Comparison of ENCODE assay signal across 21 cellular contexts in the genomic region with DNA sequence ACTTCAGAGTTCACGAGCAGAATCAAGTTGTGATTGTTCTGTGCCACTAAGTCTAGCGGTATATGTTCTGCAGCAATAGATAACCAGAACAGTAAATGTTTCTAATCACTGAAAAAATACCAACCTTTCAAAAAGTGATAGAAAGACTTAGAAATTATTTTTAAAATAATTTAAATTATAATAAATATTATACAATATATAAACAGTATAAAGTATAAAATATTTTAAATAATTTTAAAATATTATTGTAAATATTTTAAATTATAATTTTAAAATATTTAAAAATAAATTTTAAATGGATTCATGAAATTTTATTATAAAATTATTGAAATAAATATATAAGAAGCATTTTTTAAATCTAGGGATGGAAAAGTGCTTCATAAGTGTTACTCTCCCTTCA.
"Had no signal": no experiment of that assay in that cellular context is flagged by ENCODE, and none has a peak within 500 bp of the region (broad histone marks: within the 10 kb centered on the region; RNA-seq: fewer than 3 reads in every experiment).

No MANE protein-coding gene starts in this region.

- DNase-seq: dermis blood vessel endothelial cell; effector memory CD4-positive, alpha-beta T cell; erythroblast; esophagus squamous epithelium; foreskin melanocyte; left lung; mesenchymal stem cell; mucosa of descending colon; naive B cell; stimulated activated CD4-positive, alpha-beta T cell treated with anti-CD3 and anti-CD28 coated beads, Interleukin-4, amount 100 ng/mL, for 24 hours; stimulated activated naive CD4-positive, alpha-beta T cell treated with Interleukin-2 at 50 U/mL for 16 hours; stomach; thyroid gland; trophoblast cell had no signal

- H3K36me3 ChIP-seq: esophagus squamous epithelium, left lung, neutrophil, prostate gland, right atrium auricular region, stomach, thyroid gland, vagina had no signal

- H3K27me3 ChIP-seq: esophagus squamous epithelium, left lung, neutrophil, right atrium auricular region, stomach, thyroid gland, vagina had no signal

- FAIRE-seq: keratinocyte had no signal

- H3K4me1 ChIP-seq: esophagus squamous epithelium, left lung, prostate gland, right atrium auricular region, stomach, vagina had no signal

- H3K27ac ChIP-seq: coronary artery, esophagus squamous epithelium, left lung, neutrophil, parathyroid adenoma, prostate gland, right atrium auricular region, stomach, thyroid gland, vagina had no signal

- H3K9me3 ChIP-seq: neutrophil, prostate gland, thyroid gland, vagina had no signal

- H3K4me3 ChIP-seq: coronary artery, esophagus squamous epithelium, left lung, mucosa of descending colon, prostate gland, right atrium auricular region, stomach, thyroid gland, vagina had no signal
